In the genomic region with DNA sequence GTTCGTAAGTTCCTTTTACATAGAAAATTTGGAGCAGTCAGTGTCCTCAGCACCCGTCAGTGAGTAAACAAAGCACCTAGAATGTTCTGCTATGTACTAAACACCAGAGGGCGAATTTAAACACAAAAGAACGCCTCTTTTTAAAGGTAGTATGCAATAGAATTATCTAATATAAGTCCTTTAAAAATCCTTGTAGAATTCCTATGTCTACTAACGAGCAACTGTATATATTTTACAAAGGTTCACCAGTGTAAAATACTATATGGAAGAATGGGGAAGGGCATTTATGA, we compare ENCODE assay signal across 8 cellular contexts. TPM values are rescaled to one million over a fixed set of nuclear protein-coding genes. Genes with fewer than 3 reads are reported as not detected.
A peak's percentile ranks its signal among the peaks of the same experiment; 100 is the strongest.
DNase-seq lines count a peak whose midpoint lies in the region; ATAC-seq and TF ChIP-seq lines count a peak whose summit lies in the region.

No MANE protein-coding gene starts in this region.

- no peaks in the 10 kb centered on the region for H3K36me3 ChIP-seq in kidney epithelial cell (ENCODE audit: control insufficient read depth, insufficient read depth, low read length)
- H3K36me3 ChIP-seq in testis (ENCODE audit: low read depth, missing control alignments) = no peaks in the 10 kb centered on the region

- WGBS in testis, 2 donors = 30 to 56% methylated on average over 5 of the region's 5 CpGs

- intact Hi-C loops in CD14-positive monocyte (cut with micrococcal nuclease) = no loop called here
- intact Hi-C loops in testis (cut with DNase I; ENCODE audit: low total_unique reads) = no loop called here

- H3K9me3 Mint-ChIP-seq in CD14-positive monocyte = peaks cover 0 to 5% (median 0%) of the 10 kb centered on the region in 7 donors

- peak overlapping the region; percentile 71 to 91 for H3K4me3 Mint-ChIP-seq in CD14-positive monocyte

- peaks cover 9% of the 10 kb centered on the region for H3K4me1 Mint-ChIP-seq in CD14-positive monocyte

- DNase-seq in CD14-positive monocyte (ENCODE audit: low spot score) = no peak
- no peak for DNase-seq in kidney epithelial cell (ENCODE audit: low read depth)
- no peak for DNase-seq in testis
- no peak for DNase-seq in H4 (ENCODE audit: low spot score)
- DNase-seq in RPMI8226 = no peak

- no peaks in the 10 kb centered on the region for H3K9me3 ChIP-seq in testis

- TF ChIP-seq CTCF in CD14-positive monocyte (IDR thresholded peaks at IDR 0.05) (peak; percentile 8), kidney epithelial cell (IDR thresholded peaks at IDR 0.05; ENCODE audit: insufficient read depth, low read length, poor library complexity, severe bottlenecking) (no peak), testis (IDR thresholded peaks at IDR 0.05) (no peak)

- H3K36me3 Mint-ChIP-seq in CD14-positive monocyte = no peaks in the 10 kb centered on the region

- H3K27ac Mint-ChIP-seq in CD14-positive monocyte = peak overlapping the region in 1 of 7 donors; percentile 49

- no peaks in the 10 kb centered on the region for H3K4me1 ChIP-seq in testis

- TF ChIP-seq POLR2A in testis (IDR thresholded peaks at IDR 0.05) = no peak

- H3K27ac ChIP-seq in angular gyrus (ENCODE audit: low read depth, low read length) (peak overlapping the region; percentile 45), testis (no peak overlapping the region)

- H3K27me3 Mint-ChIP-seq in CD14-positive monocyte (ENCODE audit: low read depth in 3 of 3) = peaks cover 1 to 4% (median 1%) of the 10 kb centered on the region in 3 donors

- H3K4me3 ChIP-seq in kidney epithelial cell (ENCODE audit: low read depth, low read length) = peak overlapping the region; percentile 42
- H3K4me3 ChIP-seq in testis = peak overlapping the region; percentile 9 to 47

- H3K27me3 ChIP-seq in kidney epithelial cell (ENCODE audit: control insufficient read depth, insufficient read depth, low read length) = no peaks in the 10 kb centered on the region
- H3K27me3 ChIP-seq in testis = no peaks in the 10 kb centered on the region

- ATAC-seq in GM19468 (IDR thresholded peaks at IDR 0.05; ENCODE audit: extremely low read depth, unreplicated experiment) = peak; percentile 6
- peak; percentile 27 for ATAC-seq in HG03565 (IDR thresholded peaks at IDR 0.05; ENCODE audit: unreplicated experiment)

RNA-seq across cellular contexts. Expression of gene TMEM232, which starts 0.5 kb away (rescaled TPM):
- polyA plus RNA-seq in CD14-positive monocyte (1 to 10 TPM in 1 of 2 donors, under 1 TPM in 1; 0.59 to 1.4 TPM), testis (ENCODE audit: insufficient read depth, low read depth, low replicate concordance) (32.0 TPM)
- total RNA-seq in kidney epithelial cell (3.7 and 10.9 TPM in 2 replicates), testis (10 to 100 TPM; 28.1 to 42.6 TPM)
- total RNA-seq in H4 (2014; rRNA removed; shearing (Covaris generic)) = 0.66 and 1.7 TPM in 2 replicates

RNA-seq across cellular contexts. Expression of gene SLC25A46, which starts 11.8 kb away (rescaled TPM):
- 10 to 100 TPM; 29.7 to 32.2 TPM for polyA plus RNA-seq in CD14-positive monocyte
- 53.6 and 54.9 TPM in 2 replicates for total RNA-seq in kidney epithelial cell
- total RNA-seq in testis = 10 to 100 TPM; 42.3 to 42.9 TPM
- 38.4 TPM for polyA plus RNA-seq in testis (ENCODE audit: insufficient read depth, low read depth, low replicate concordance)
- 63.2 and 72.0 TPM in 2 replicates for total RNA-seq in H4 (2014; rRNA removed; shearing (Covaris generic))
